ENCODE assay signal across 1 cellular context in genomic region chr9:134214766-134215394, GRCh38.
A peak's percentile ranks its signal among the peaks of the same experiment; 100 is the strongest.
TF ChIP-seq lines count a peak whose summit lies in the region.

No MANE protein-coding gene starts in this region.

TF ChIP-seq in HepG2, 621 proteins besides CTCF, POLR2A, EP300 and RAD21 (continued from another document):
- TF ChIP-seq ZNF589 (CRISPR knock-in tag; conservative IDR thresholded peaks at IDR 0.05) (no peak), ZFYVE20 (CRISPR knock-in tag; IDR thresholded peaks at IDR 0.05; ENCODE audit: borderline replicate concordance, low read depth) (no peak), HDAC1 (CRISPR knock-in tag; IDR thresholded peaks at IDR 0.05) (0 out of 2 replicates have a peak, but pooled peaks have one; percentile 8), WIZ (CRISPR knock-in tag; IDR thresholded peaks at IDR 0.05) (0 out of 2 replicates have a peak, but pooled peaks have one; percentile 18), MAZ (IDR thresholded peaks at IDR 0.05; ENCODE audit: borderline replicate concordance, low read depth, low read length) (no peak), MAZ (CRISPR knock-in tag; IDR thresholded peaks at IDR 0.05; ENCODE audit: low read depth) (peak; percentile 19), ZBTB33 (CRISPR knock-in tag; IDR thresholded peaks at IDR 0.05) (0 out of 2 replicates have a peak, but pooled peaks have one; percentile 40), ZBTB38 (CRISPR knock-in tag; IDR thresholded peaks at IDR 0.05) (peak; percentile 67)
- TF ChIP-seq, protein P1, sequence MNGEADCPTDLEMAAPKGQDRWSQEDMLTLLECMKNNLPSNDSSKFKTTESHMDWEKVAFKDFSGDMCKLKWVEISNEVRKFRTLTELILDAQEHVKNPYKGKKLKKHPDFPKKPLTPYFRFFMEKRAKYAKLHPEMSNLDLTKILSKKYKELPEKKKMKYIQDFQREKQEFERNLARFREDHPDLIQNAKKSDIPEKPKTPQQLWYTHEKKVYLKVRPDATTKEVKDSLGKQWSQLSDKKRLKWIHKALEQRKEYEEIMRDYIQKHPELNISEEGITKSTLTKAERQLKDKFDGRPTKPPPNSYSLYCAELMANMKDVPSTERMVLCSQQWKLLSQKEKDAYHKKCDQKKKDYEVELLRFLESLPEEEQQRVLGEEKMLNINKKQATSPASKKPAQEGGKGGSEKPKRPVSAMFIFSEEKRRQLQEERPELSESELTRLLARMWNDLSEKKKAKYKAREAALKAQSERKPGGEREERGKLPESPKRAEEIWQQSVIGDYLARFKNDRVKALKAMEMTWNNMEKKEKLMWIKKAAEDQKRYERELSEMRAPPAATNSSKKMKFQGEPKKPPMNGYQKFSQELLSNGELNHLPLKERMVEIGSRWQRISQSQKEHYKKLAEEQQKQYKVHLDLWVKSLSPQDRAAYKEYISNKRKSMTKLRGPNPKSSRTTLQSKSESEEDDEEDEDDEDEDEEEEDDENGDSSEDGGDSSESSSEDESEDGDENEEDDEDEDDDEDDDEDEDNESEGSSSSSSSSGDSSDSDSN (CRISPR knock-in tag; IDR thresholded peaks at IDR 0.05) = 0 out of 2 replicates have a peak, but pooled peaks have one; percentile 26
- TF ChIP-seq, protein P2, sequence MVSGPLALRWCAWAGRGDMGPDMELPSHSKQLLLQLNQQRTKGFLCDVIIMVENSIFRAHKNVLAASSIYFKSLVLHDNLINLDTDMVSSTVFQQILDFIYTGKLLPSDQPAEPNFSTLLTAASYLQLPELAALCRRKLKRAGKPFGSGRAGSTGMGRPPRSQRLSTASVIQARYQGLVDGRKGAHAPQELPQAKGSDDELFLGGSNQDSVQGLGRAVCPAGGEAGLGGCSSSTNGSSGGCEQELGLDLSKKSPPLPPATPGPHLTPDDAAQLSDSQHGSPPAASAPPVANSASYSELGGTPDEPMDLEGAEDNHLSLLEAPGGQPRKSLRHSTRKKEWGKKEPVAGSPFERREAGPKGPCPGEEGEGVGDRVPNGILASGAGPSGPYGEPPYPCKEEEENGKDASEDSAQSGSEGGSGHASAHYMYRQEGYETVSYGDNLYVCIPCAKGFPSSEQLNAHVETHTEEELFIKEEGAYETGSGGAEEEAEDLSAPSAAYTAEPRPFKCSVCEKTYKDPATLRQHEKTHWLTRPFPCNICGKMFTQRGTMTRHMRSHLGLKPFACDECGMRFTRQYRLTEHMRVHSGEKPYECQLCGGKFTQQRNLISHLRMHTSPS (CRISPR knock-in tag; IDR thresholded peaks at IDR 0.05; ENCODE audit: low read depth) = peak; percentile 13; the same call in 1 of the 2 replicates
TF ChIP-seq in HepG2: peak in this region for 13.
